Comparison of ENCODE assay signal across 13 cellular contexts in the genomic region with DNA sequence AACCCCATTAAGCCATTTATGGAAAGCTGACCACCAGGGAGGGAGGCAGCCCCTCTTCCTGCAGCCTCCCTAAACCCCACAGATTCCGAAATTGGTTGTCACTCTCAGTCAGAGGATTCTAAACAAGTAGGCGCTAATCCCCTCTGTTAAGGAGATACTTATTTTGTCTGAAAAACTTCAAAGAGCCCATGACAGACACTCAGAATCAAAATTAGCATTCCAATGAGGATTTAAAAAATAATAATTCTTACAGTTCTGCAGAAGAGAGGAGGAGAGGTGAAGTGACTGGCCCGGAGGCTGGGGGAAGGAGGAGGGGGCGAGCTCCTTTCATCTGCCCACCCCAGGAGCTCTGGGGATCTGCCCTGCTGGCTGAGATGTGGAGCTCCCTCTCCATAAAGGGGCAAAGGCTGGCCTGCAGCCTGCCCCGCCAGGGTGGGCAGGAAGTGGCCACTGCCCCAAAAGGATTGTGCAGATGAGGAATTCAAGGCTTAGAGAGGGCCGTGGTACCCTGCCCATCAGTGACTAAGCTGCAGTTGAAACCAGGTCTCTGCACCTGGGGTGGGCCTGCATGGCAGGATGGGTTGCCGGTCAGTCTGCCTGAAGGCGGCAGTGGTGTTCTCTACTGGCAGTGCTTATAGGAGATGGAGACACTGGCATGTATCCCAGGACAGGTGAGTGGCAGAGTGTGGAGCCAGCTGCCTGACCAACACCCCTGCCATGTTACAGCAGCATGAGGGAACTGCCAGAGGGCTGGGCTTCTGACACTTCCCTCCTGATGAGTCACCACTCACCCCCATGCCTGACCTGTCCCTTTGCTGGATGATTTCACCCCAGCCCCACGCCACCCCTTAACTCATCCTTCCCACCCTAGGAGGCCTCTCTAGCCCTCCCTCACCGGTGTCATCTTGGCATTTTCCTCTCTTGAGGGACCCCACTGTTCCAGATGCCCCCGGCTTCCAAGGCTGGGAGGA.
DNase-seq lines count a peak whose midpoint lies in the region; ATAC-seq, FAIRE-seq and TF ChIP-seq lines count a peak whose summit lies in the region.
"Had no signal": no experiment of that assay in that cellular context is flagged by ENCODE, and none has a peak within 500 bp of the region (broad histone marks: within the 10 kb centered on the region; RNA-seq: fewer than 3 reads in every experiment).

No MANE protein-coding gene starts in this region.

- no peak overlapping the region for H3K9ac ChIP-seq in HCT116 (ENCODE audit: low read length)
- H3K9ac ChIP-seq in OCI-LY3 (ENCODE audit: low read length): no peak overlapping the region
- H3K9ac ChIP-seq in H1 (replicated peaks in 1 of 4; ENCODE audit: extremely low read depth in 1 of 4, low read depth in 3 of 4, low read length in 3 of 4): no peak overlapping the region

- no peak overlapping the region for H3K18ac ChIP-seq in H1 (ENCODE audit: extremely low read depth, low read length)

- H3K14ac ChIP-seq in H1 (ENCODE audit: insufficient read length): no peak overlapping the region

- no peak for FAIRE-seq in H1 (lab: Jason Lieb, UNC)

- H3K79me2 ChIP-seq in HCT116 (ENCODE audit: insufficient read depth, low read length) (no peaks in the 10 kb centered on the region), OCI-LY3 (ENCODE audit: low read length) (no peaks in the 10 kb centered on the region), H1 (ENCODE audit: control insufficient read depth in 1 of 2, insufficient read depth in 2 of 2, low read length in 2 of 2) (no peaks in the 10 kb centered on the region)

- DNase-seq in A172 (ENCODE audit: low spot score) (peak; percentile 89), HCT116 (ENCODE audit: low read depth, low spot score) (no peak), H1 (ENCODE audit: low read depth in 1 of 2, low spot score in 2 of 2) (no peak), T-cell (no peak), coronary artery (ENCODE audit: low spot score) (no peak), SJCRH30 (no peak)
- no peak for DNase-seq in activated CD8-positive, alpha-beta memory T cell treated with anti-CD3 and anti-CD28 coated beads, Interleukin-2, amount 10 ng/mL, durations not matched to agents 7 days and 5 days
- DNase-seq: activated CD4-positive, CD25-positive, alpha-beta regulatory T cell treated with anti-CD3 and anti-CD28 coated beads, Interleukin-2, amount 50 U/mL, for 72 hours; left colon; stimulated activated CD4-positive, alpha-beta T cell treated with anti-CD3 and anti-CD28 coated beads, Interleukin-2, amount 100 ng/mL, for 24 hours; stimulated activated naive CD8-positive, alpha-beta T cell treated with anti-CD3 and anti-CD28 coated beads, Interleukin-15, amount 100 ng/mL, for 72 hours had no signal

- H3K56ac ChIP-seq in H1 (replicated peaks; ENCODE audit: insufficient read length, low read depth, low read length): no peak overlapping the region

- H4K91ac ChIP-seq in H1 (replicated peaks; ENCODE audit: insufficient read length, low read length): no peak overlapping the region

- no TSS peak for BruUV-seq in HCT116 (replicated peaks; lab: Mats Ljungman, UMichigan)

- H3K4me2 ChIP-seq in HCT116 (ENCODE audit: low read length) (peak overlapping the region; percentile 1; the same call in 1 of the 2 replicates), OCI-LY3 (ENCODE audit: low read length) (no peak overlapping the region), H1 (ENCODE audit: insufficient read depth in 1 of 2, low read depth in 2 of 2, low read length in 2 of 2) (no peak overlapping the region)

- H3K27me3 ChIP-seq in HCT116 (ENCODE audit: insufficient read depth, low read length) (no peaks in the 10 kb centered on the region), OCI-LY3 (ENCODE audit: low read depth, low read length) (no peaks in the 10 kb centered on the region), H1 (replicated peaks in 1 of 4; ENCODE audit: control insufficient read depth in 3 of 4, extremely low read depth in 1 of 4, insufficient read depth in 3 of 4, low read length in 3 of 4) (no peaks in the 10 kb centered on the region; a peak in 1 of 7 replicates), SJCRH30 (no peaks in the 10 kb centered on the region)

- RAD21 ChIA-PET in HCT116 (lab: Charles Lee; ENCODE audit: low non-redundant PET in 1 of 2, low total read pairs in 2 of 2, uncharacterized antibody in 2 of 2, unreplicated experiment in 2 of 2): no interaction called here

- no peak overlapping the region for H2BK12ac ChIP-seq in H1 (ENCODE audit: low read depth, low read length)

- TF ChIP-seq EP300 in H1 (IDR thresholded peaks at IDR 0.05; ENCODE audit: borderline replicate concordance in 1 of 2, low read depth in 2 of 2, low read length in 2 of 2): no peak

- H3K4me3 ChIP-seq in HCT116 (replicated peaks in 1 of 2; ENCODE audit: low read depth in 1 of 2, low read length in 2 of 2) (no peak overlapping the region), OCI-LY3 (ENCODE audit: low read length) (no peak overlapping the region), H1 (ENCODE audit: extremely low read depth in 1 of 4, insufficient read depth in 2 of 4, low read depth in 3 of 4, low read length in 4 of 4) (no peak overlapping the region), coronary artery (no peak overlapping the region), SJCRH30 (no peak overlapping the region)

- no peak overlapping the region for H2BK20ac ChIP-seq in H1 (ENCODE audit: low read length)

- H2BK120ac ChIP-seq in H1 (replicated peaks; ENCODE audit: low read depth, low read length): no peak overlapping the region

- no peak overlapping the region for H3K4me3 Mint-ChIP-seq in T-cell
- no peak overlapping the region for H3K4me3 Mint-ChIP-seq in activated CD8-positive, alpha-beta memory T cell treated with anti-CD3 and anti-CD28 coated beads, Interleukin-2, amount 10 ng/mL, durations not matched to agents 7 days and 5 days
- H3K4me3 Mint-ChIP-seq: stimulated activated naive CD8-positive, alpha-beta T cell treated with anti-CD3 and anti-CD28 coated beads, Interleukin-15, amount 100 ng/mL, for 72 hours had no signal

- no peak overlapping the region for H3K23ac ChIP-seq in H1 (ENCODE audit: insufficient read length)

- no peak overlapping the region for H2BK5ac ChIP-seq in H1 (ENCODE audit: low read depth, low read length)

- TF ChIP-seq POLR2A in HCT116 (IDR thresholded peaks at IDR 0.05; ENCODE audit: borderline replicate concordance, extremely low read depth, insufficient read depth, insufficient read length) (no peak), H1 (IDR thresholded peaks at IDR 0.05; ENCODE audit: control extremely low read depth in 1 of 2, low read depth in 2 of 2, low read length in 2 of 2) (no peak)

- H3K9me3 ChIP-seq in HCT116 (ENCODE audit: control insufficient read depth in 1 of 2, insufficient read depth in 1 of 2, low read depth in 1 of 2, low read length in 2 of 2) (no peaks in the 10 kb centered on the region), OCI-LY3 (ENCODE audit: insufficient read depth, low read length) (no peaks in the 10 kb centered on the region), H1 (ENCODE audit: insufficient read depth in 2 of 2, low read depth in 1 of 2, low read length in 1 of 2) (no peaks in the 10 kb centered on the region), SJCRH30 (replicated peaks) (no peaks in the 10 kb centered on the region)

- H2AFZ ChIP-seq in HCT116 (ENCODE audit: low read depth, low read length, poor library complexity, severe bottlenecking) (no peak overlapping the region), OCI-LY3 (ENCODE audit: low read depth, low read length) (no peak overlapping the region), H1 (ENCODE audit: low read length) (no peak overlapping the region)

- 86% methylated on average over 11 of the region's 11 CpGs; no CpG with 5 or more reads in 1 of the 2 experiments for WGBS in H1 (ENCODE audit: extremely low coverage in 1 of 2, insufficient coverage in 1 of 2, insufficient read length in 1 of 2, insufficient replicate concordance in 2 of 2, low coverage in 1 of 2, low lambda C conversion rate in 2 of 2, missing lambda C conversion rate in 1 of 2), 2 experiments

- no peak overlapping the region for H4K5ac ChIP-seq in H1 (ENCODE audit: insufficient read length, low read depth, low read length)

- peak; percentile 53 for TF ChIP-seq RAD21 in HCT116 (IDR thresholded peaks at IDR 0.05; ENCODE audit: low read depth)
- peak; percentile 46 to 54 for TF ChIP-seq RAD21 in H1 (IDR thresholded peaks at IDR 0.05 in 1 of 2, conservative IDR thresholded peaks at IDR 0.05 in 1 of 2; ENCODE audit: low read depth in 2 of 2, low read length in 2 of 2)

- TF ChIP-seq CTCF in HCT116 (IDR thresholded peaks at IDR 0.05 in 2 of 3, conservative IDR thresholded peaks at IDR 0.05 in 1 of 3; ENCODE audit: borderline replicate concordance in 1 of 3, insufficient read depth in 1 of 3, low read depth in 2 of 3, low read length in 2 of 3): peak; percentile 5 to 32 (median 19); a peak in 2 of 6 replicates
- peak; percentile 42 for TF ChIP-seq CTCF in OCI-LY3 (IDR thresholded peaks at IDR 0.05; ENCODE audit: low read depth, low read length)
- TF ChIP-seq CTCF in H1 (IDR thresholded peaks at IDR 0.05; ENCODE audit: control extremely low read depth in 1 of 3, insufficient read depth in 1 of 3, low read depth in 1 of 3, low read length in 3 of 3): peak; percentile 25 to 48 (median 39); a peak in 3 of 4 replicates
- no peak for TF ChIP-seq CTCF in coronary artery (IDR thresholded peaks at IDR 0.05)

- no peaks in the 10 kb centered on the region for H3K79me1 ChIP-seq in H1 (ENCODE audit: low read depth, low read length)

- no peaks in the 10 kb centered on the region for H3K36me3 Mint-ChIP-seq in T-cell
- no peaks in the 10 kb centered on the region for H3K36me3 Mint-ChIP-seq in activated CD8-positive, alpha-beta memory T cell treated with anti-CD3 and anti-CD28 coated beads, Interleukin-2, amount 10 ng/mL, durations not matched to agents 7 days and 5 days

- no peaks in the 10 kb centered on the region for H3K23me2 ChIP-seq in H1 (ENCODE audit: low read depth, low read length)

- no peaks in the 10 kb centered on the region for H3K9me3 Mint-ChIP-seq in T-cell
- H3K9me3 Mint-ChIP-seq in activated CD8-positive, alpha-beta memory T cell treated with anti-CD3 and anti-CD28 coated beads, Interleukin-2, amount 10 ng/mL, durations not matched to agents 7 days and 5 days (ENCODE audit: low read depth): no peaks in the 10 kb centered on the region
- H3K9me3 Mint-ChIP-seq: activated T-helper 2 cell treated with anti-CD3 and anti-CD28 coated beads, Interferon-gamma antibody, Interleukin-2, Interleukin-4, amounts not matched to agents 10 μg/mL and 5 μg/mL and 100 μg/mL, durations not matched to agents 14 hours and 24 hours and 36 hours; stimulated activated naive CD8-positive, alpha-beta T cell treated with anti-CD3 and anti-CD28 coated beads, Interleukin-15, amount 100 ng/mL, for 72 hours had no signal

- peaks cover 6 to 31% of the 10 kb centered on the region in 2 experiments for H3K4me1 ChIP-seq in HCT116 (ENCODE audit: control insufficient read depth in 1 of 2, insufficient read depth in 2 of 2, low read length in 2 of 2)
- peaks cover 46% of the 10 kb centered on the region for H3K4me1 ChIP-seq in OCI-LY3 (ENCODE audit: low read length)
- H3K4me1 ChIP-seq in H1 (replicated peaks in 1 of 4; ENCODE audit: control insufficient read depth in 3 of 4, insufficient read depth in 4 of 4, low read length in 3 of 4): peaks cover 0 to 19% (median 12%) of the 10 kb centered on the region in 4 experiments; a peak in 6 of 7 replicates
- H3K4me1 ChIP-seq in SJCRH30: peaks cover 9% of the 10 kb centered on the region; the same call in 1 of the 2 replicates

- no peaks in the 10 kb centered on the region for H3K36me3 ChIP-seq in HCT116 (ENCODE audit: control insufficient read depth in 1 of 2, insufficient read depth in 2 of 2, low read length in 2 of 2)
- H3K36me3 ChIP-seq in OCI-LY3 (replicated peaks; ENCODE audit: low read depth, low read length): no peaks in the 10 kb centered on the region
- no peaks in the 10 kb centered on the region for H3K36me3 ChIP-seq in H1 (ENCODE audit: control insufficient read depth in 2 of 4, insufficient read depth in 4 of 4, low read length in 3 of 4)
- no peaks in the 10 kb centered on the region for H3K36me3 ChIP-seq in SJCRH30

- no peak overlapping the region for H3K4ac ChIP-seq in H1 (replicated peaks; ENCODE audit: insufficient read length, low read depth, low read length)

- intact Hi-C loops in HCT116 (cut with micrococcal nuclease): no loop called here

- H3K27ac ChIP-seq in HCT116 (ENCODE audit: low read depth, low read length): no peak overlapping the region
- H3K27ac ChIP-seq in OCI-LY3 (ENCODE audit: low read length): no peak overlapping the region
- no peak overlapping the region for H3K27ac ChIP-seq in H1 (ENCODE audit: low read depth, low read length)
- no peak overlapping the region for H3K27ac ChIP-seq in coronary artery
- H3K27ac ChIP-seq in SJCRH30: no peak overlapping the region

- POLR2A ChIA-PET in HCT116 (lab: Charles Lee) (no interaction called here), H1 (lab: Charles Lee; ENCODE audit: partially characterized antibody) (interaction anchor here (0.8 kb wide), 1 partner anchor 349 kb away, joined by 3 read pairs; a partner anchor contains a TSS), T-cell (lab: Charles Lee) (no interaction called here)

- no peaks in the 10 kb centered on the region for H3K9me2 ChIP-seq in HCT116 (ENCODE audit: insufficient read depth)

- H4K20me1 ChIP-seq in HCT116 (ENCODE audit: insufficient read depth) (no peaks in the 10 kb centered on the region), OCI-LY3 (ENCODE audit: insufficient read depth, low read length) (no peaks in the 10 kb centered on the region), H1 (replicated peaks in 1 of 2; ENCODE audit: control insufficient read depth in 1 of 2, insufficient read depth in 2 of 2, low read length in 2 of 2) (no peaks in the 10 kb centered on the region)

- CTCF ChIA-PET in HCT116 (lab: Charles Lee): interaction anchor here (1.7 kb wide), 1 partner anchor 233 kb away, joined by 9 read pairs; no protein-coding TSS in a partner anchor
- CTCF ChIA-PET in H1 (lab: Charles Lee; ENCODE audit: partially characterized antibody): interaction anchor here (0.9 to 2.7 kb wide), 14 partner anchors 9 to 141 kb away, joined by 3 to 21 read pairs (median 4); no protein-coding TSS in a partner anchor
- CTCF ChIA-PET in T-cell (lab: Charles Lee): no interaction called here
- CTCF ChIA-PET in activated CD8-positive, alpha-beta memory T cell treated with anti-CD3 and anti-CD28 coated beads, Interleukin-2, amount 10 ng/mL, durations not matched to agents 7 days and 5 days (lab: Charles Lee): no interaction called here

- H4K8ac ChIP-seq in H1 (ENCODE audit: extremely low read depth, insufficient read depth, low read length): no peak overlapping the region

- peaks cover 8 to 14% of the 10 kb centered on the region in 2 donors for H3K27me3 Mint-ChIP-seq in T-cell
- no peaks in the 10 kb centered on the region for H3K27me3 Mint-ChIP-seq in activated CD8-positive, alpha-beta memory T cell treated with anti-CD3 and anti-CD28 coated beads, Interleukin-2, amount 10 ng/mL, durations not matched to agents 7 days and 5 days

- ATAC-seq in HCT116: peak; percentile 51
- no peak for ATAC-seq in T-cell (replicated peaks in 1 of 4)
- no peak for ATAC-seq in activated CD8-positive, alpha-beta memory T cell treated with anti-CD3 and anti-CD28 coated beads, Interleukin-2, amount 10 ng/mL, durations not matched to agents 7 days and 5 days
- ATAC-seq: left colon; stimulated activated naive CD8-positive, alpha-beta T cell treated with anti-CD3 and anti-CD28 coated beads, Interleukin-15, amount 100 ng/mL, for 72 hours had no signal

- peaks cover 0 to 3% (median 0%) of the 10 kb centered on the region in 3 donors for H3K4me1 Mint-ChIP-seq in T-cell
- no peaks in the 10 kb centered on the region for H3K4me1 Mint-ChIP-seq in activated CD8-positive, alpha-beta memory T cell treated with anti-CD3 and anti-CD28 coated beads, Interleukin-2, amount 10 ng/mL, durations not matched to agents 7 days and 5 days

- no peak overlapping the region for H3K27ac Mint-ChIP-seq in T-cell
- no peak overlapping the region for H3K27ac Mint-ChIP-seq in activated CD8-positive, alpha-beta memory T cell treated with anti-CD3 and anti-CD28 coated beads, Interleukin-2, amount 10 ng/mL, durations not matched to agents 7 days and 5 days
- H3K27ac Mint-ChIP-seq: activated T-helper 2 cell treated with anti-CD3 and anti-CD28 coated beads, Interferon-gamma antibody, Interleukin-2, Interleukin-4, amounts not matched to agents 10 μg/mL and 5 μg/mL and 100 μg/mL, durations not matched to agents 14 hours and 24 hours and 36 hours; stimulated activated naive CD8-positive, alpha-beta T cell treated with anti-CD3 and anti-CD28 coated beads, Interleukin-15, amount 100 ng/mL, for 72 hours had no signal

- H2AK5ac ChIP-seq in H1 (ENCODE audit: low read depth, low read length): 0 out of 2 replicates have a peak overlapping the region, but pooled peaks have one; percentile 39

- 0 out of 2 replicates have a peak overlapping the region, but pooled peaks have one; percentile 61 for H2BK15ac ChIP-seq in H1 (ENCODE audit: low read length)

Comparison
In these comparisons a context has a peak if more than half of its experiments do, and no peak if none do; other contexts are left out.
1. CTCF ChIA-PET loops: an anchor here in HCT116 (1.7 kb wide) and H1 (0.9 to 2.7 kb wide); none called in T-cell and activated CD8-positive, alpha-beta memory T cell treated with anti-CD3 and anti-CD28 coated beads, Interleukin-2, amount 10 ng/mL, durations not matched to agents 7 days and 5 days.